In genomic region chr7:131556912-131557457, GRCh38 we compare ENCODE assay signal across 8 cellular contexts. TPM values are rescaled to one million over a fixed set of nuclear protein-coding genes. Genes with fewer than 3 reads are reported as not detected.
A peak's percentile ranks its signal among the peaks of the same experiment; 100 is the strongest.
DNase-seq lines count a peak whose midpoint lies in the region; ATAC-seq, FAIRE-seq and TF ChIP-seq lines count a peak whose summit lies in the region.

No MANE protein-coding gene starts in this region.

- H3K9me3 ChIP-seq in GM12878 (replicated peaks; ENCODE audit: control insufficient read depth, insufficient read depth, low read length) (no peaks in the 10 kb centered on the region), muscle layer of colon (ENCODE audit: low read length) (no peaks in the 10 kb centered on the region)

- H3K4me2 ChIP-seq in GM12878 (ENCODE audit: control insufficient read depth, insufficient read depth) = peak overlapping the region; percentile 85

- intact Hi-C loops in GM12878 (cut with micrococcal nuclease; ENCODE audit: unreplicated experiment) = no loop called here

- H3K27me3 ChIP-seq in GM12878 (replicated peaks in 1 of 2; ENCODE audit: control insufficient read depth in 2 of 2, insufficient read depth in 2 of 2, low read length in 1 of 2) (peaks cover 8 to 36% of the 10 kb centered on the region in 2 experiments), muscle layer of colon (ENCODE audit: control insufficient read depth in 1 of 2, insufficient read depth in 2 of 2, low read length in 2 of 2) (no peaks in the 10 kb centered on the region)

- peaks cover 10% of the 10 kb centered on the region for H3K4me1 ChIP-seq in GM12878 (ENCODE audit: control insufficient read depth, insufficient read depth, low read length)
- peaks cover 20% of the 10 kb centered on the region for H3K4me1 ChIP-seq in muscle layer of colon (ENCODE audit: insufficient read depth, low read length)

- H4K20me1 ChIP-seq in GM12878 (ENCODE audit: control insufficient read depth, insufficient read depth) = peaks cover 5% of the 10 kb centered on the region; the same call in 1 of the 2 replicates

- H3K36me3 ChIP-seq in GM12878 (ENCODE audit: control insufficient read depth in 2 of 2, insufficient read depth in 2 of 2, low read length in 1 of 2) = no peaks in the 10 kb centered on the region
- no peaks in the 10 kb centered on the region for H3K36me3 ChIP-seq in muscle layer of colon (ENCODE audit: insufficient read depth, low read length)

- FAIRE-seq in GM12878 (lab: Jason Lieb, UNC) = no peak

- CTCF ChIA-PET in GM12878 (lab: Yijun Ruan, JAX) (interaction anchor here (0.9 to 1.1 kb wide), 3 partner anchors 8 to 40 kb away, joined by 3 to 4 read pairs (median 4); no protein-coding TSS in a partner anchor), HEK293T (lab: Yijun Ruan, JAX) (interaction anchor here (0.6 to 2.8 kb wide), 2 partner anchors 10 to 146 kb away, joined by 4 to 10 read pairs; no protein-coding TSS in a partner anchor)

- SMC1A ChIA-PET in GM12878 (lab: Charles Lee; ENCODE audit: uncharacterized antibody, unreplicated experiment) = no interaction called here

- ATAC-seq in GM18511 (IDR thresholded peaks at IDR 0.05; ENCODE audit: unreplicated experiment) (peak; percentile 22), HG03469 (IDR thresholded peaks at IDR 0.05; ENCODE audit: unreplicated experiment) (peak; percentile 10), GM12878 (peak; percentile 18)

- H3K4me3 ChIP-seq in GM12878 = peak overlapping the region; percentile 44; the same call in 1 of the 2 replicates
- peak overlapping the region; percentile 55 to 71 for H3K4me3 ChIP-seq in muscle layer of colon (ENCODE audit: low read depth in 1 of 2, low read length in 2 of 2)

- POLR2A ChIA-PET in GM12878 (lab: Charles Lee) (no interaction called here), HEK293T (lab: Yijun Ruan, JAX) (no interaction called here)

- no peak for TF ChIP-seq EP300 in GM12878 (IDR thresholded peaks at IDR 0.05; ENCODE audit: borderline replicate concordance in 1 of 2, control insufficient read depth in 1 of 2, low read depth in 2 of 2, low read length in 2 of 2)

- H3K27ac ChIP-seq in GM12878 (ENCODE audit: control insufficient read depth, insufficient read depth) (no peak overlapping the region), muscle layer of colon (ENCODE audit: low read depth, low read length) (peak overlapping the region; percentile 34)

- RAD21 ChIA-PET in GM12878 (lab: Charles Lee; ENCODE audit: unreplicated experiment) = no interaction called here

- H3K79me2 ChIP-seq in GM12878 (ENCODE audit: control insufficient read depth, insufficient read depth, low read length) = no peaks in the 10 kb centered on the region

- DNase-seq in GM12878 (ENCODE audit: low read depth, low spot score) = no peak
- DNase-seq in HEK293T (ENCODE audit: extremely low spot score) = no peak
- no peak for DNase-seq in NCI-H526 (lab: John Stamatoyannopoulos, UW)
- no peak for DNase-seq in NOMO-1 treated with DMSO at 0.1 percent for 48 hours (lab: John Stamatoyannopoulos, UW; ENCODE audit: unreplicated experiment)
- DNase-seq in RKO (ENCODE audit: low spot score) = no peak

- WGBS in GM12878 (ENCODE audit: insufficient coverage, insufficient replicate concordance, low lambda C conversion rate, missing lambda C conversion rate) = 17% methylated on average over 21 of the region's 23 CpGs

- TF ChIP-seq CTCF in GM12878 (IDR thresholded peaks at IDR 0.05 in 2 of 3, conservative IDR thresholded peaks at IDR 0.05 in 1 of 3; ENCODE audit: control insufficient read depth in 2 of 3, extremely low read depth in 1 of 3, insufficient read depth in 1 of 3, low read depth in 3 of 3, low read length in 3 of 3) = no peak

- in situ Hi-C loops in GM12878 (cut with MboI) = no loop called here

- no TSS peak for BruUV-seq in GM12878 (replicated peaks; lab: Mats Ljungman, UMichigan)

- H3K9ac ChIP-seq in GM12878 (ENCODE audit: control insufficient read depth, insufficient read depth, low read length) (no peak overlapping the region), muscle layer of colon (ENCODE audit: low read length) (peak overlapping the region; percentile 26)

- no peak overlapping the region; the same call in 1 of the 2 replicates for H2AFZ ChIP-seq in GM12878 (ENCODE audit: control insufficient read depth, low read depth, low read length)

- no peak for TF ChIP-seq POLR2A in GM12878 (IDR thresholded peaks at IDR 0.05; ENCODE audit: low read depth, low read length)

- no peak for TF ChIP-seq RAD21 in GM12878 (IDR thresholded peaks at IDR 0.05; ENCODE audit: insufficient read depth, low read depth, low read length)

TF ChIP-seq in GM12878, 131 proteins besides CTCF, POLR2A, EP300 and RAD21:
- TF ChIP-seq EZH2 (IDR thresholded peaks at IDR 0.05; ENCODE audit: borderline replicate concordance, control insufficient read depth, low read depth, low read length) (peak; percentile 75; the same call in 1 of the 2 replicates), POLR2AphosphoS5 (IDR thresholded peaks at IDR 0.05; ENCODE audit: low read length) (no peak)

TF ChIP-seq in HEK293T, 16 proteins besides CTCF, POLR2A, EP300 and RAD21:
- TF ChIP-seq NFRKB (IDR thresholded peaks at IDR 0.05) (no peak), ELF4 (IDR thresholded peaks at IDR 0.05) (no peak), SUZ12 (IDR thresholded peaks at IDR 0.05) (no peak), FOXK2 (IDR thresholded peaks at IDR 0.05) (no peak), FOXM1 (IDR thresholded peaks at IDR 0.05; ENCODE audit: borderline replicate concordance) (no peak), LEF1 (IDR thresholded peaks at IDR 0.05; ENCODE audit: borderline replicate concordance) (no peak), HDGF (IDR thresholded peaks at IDR 0.05; ENCODE audit: borderline replicate concordance) (no peak), ARNT (IDR thresholded peaks at IDR 0.05) (no peak), SP1 (IDR thresholded peaks at IDR 0.05) (no peak), TARDBP (IDR thresholded peaks at IDR 0.05) (no peak), PKNOX1 (IDR thresholded peaks at IDR 0.05) (no peak), BHLHE40 (IDR thresholded peaks at IDR 0.05; ENCODE audit: borderline replicate concordance) (no peak)

RNA-seq across cellular contexts. Expression of gene PODXL, which starts 0.6 kb away (rescaled TPM):
- 1.5 and 2.3 TPM in 2 replicates for total RNA-seq in GM12878 (2013; cell fraction: nucleolus; rRNA removed)
- total RNA-seq in GM12878 (2014; rRNA removed) = 0.11 and 0.62 TPM in 2 replicates
- 0.14 and 0.36 TPM in 2 replicates for total RNA-seq in GM12878 (2014; rRNA removed; fragmentation: Illumina TruSeq; extraction: Trizol)
- total RNA-seq in GM12878 (2021) = 0.59 and 0.66 TPM in 2 replicates
- 0.20 TPM for polyA plus RNA-seq in GM12878 (2011; ENCODE audit: low read depth)
- polyA plus RNA-seq in GM12878 (2011; rRNA removed) = 0.85 and 1.8 TPM in 2 replicates
- 1.6 and 2.0 TPM in 2 replicates for polyA plus RNA-seq in GM12878 (2011; cell fraction: cytosol; rRNA removed)
- 3.1 and 3.7 TPM in 2 replicates for polyA plus RNA-seq in GM12878 (2011; cell fraction: nucleus; rRNA removed)
- 0.43 and 0.60 TPM in 2 replicates for polyA plus RNA-seq in GM12878 (2012)
- 0.38 and 0.43 TPM in 2 replicates for polyA plus RNA-seq in GM12878 (2014; fragmentation: Illumina TruSeq; extraction: Trizol)
- under 1 TPM; 0.04 to 0.06 TPM for polyA plus RNA-seq in GM12878 (2014; fragmentation: Nextera tagmentation; extraction: Ambion mirVana)
- 0.37 and 0.38 TPM in 2 replicates for polyA plus RNA-seq in GM12878 (2014; rRNA removed)
- under 1 TPM; 0.18 to 0.50 TPM for polyA plus RNA-seq in GM12878 (2016; fragmentation: Nextera tagmentation; extraction: Ambion mirVana)
- 1.9 and 2.1 TPM in 2 replicates for polyA minus RNA-seq in GM12878 (2011; rRNA and poly(A)+ RNA removed)
- 3.3 and 3.7 TPM in 2 replicates for polyA minus RNA-seq in GM12878 (2011; cell fraction: cytosol; rRNA and poly(A)+ RNA removed)
- polyA minus RNA-seq in GM12878 (2011; cell fraction: nucleus; rRNA and poly(A)+ RNA removed) = 1.2 and 2.2 TPM in 2 replicates
